2 cellular contexts compared by ENCODE assay signal in the genomic region with DNA sequence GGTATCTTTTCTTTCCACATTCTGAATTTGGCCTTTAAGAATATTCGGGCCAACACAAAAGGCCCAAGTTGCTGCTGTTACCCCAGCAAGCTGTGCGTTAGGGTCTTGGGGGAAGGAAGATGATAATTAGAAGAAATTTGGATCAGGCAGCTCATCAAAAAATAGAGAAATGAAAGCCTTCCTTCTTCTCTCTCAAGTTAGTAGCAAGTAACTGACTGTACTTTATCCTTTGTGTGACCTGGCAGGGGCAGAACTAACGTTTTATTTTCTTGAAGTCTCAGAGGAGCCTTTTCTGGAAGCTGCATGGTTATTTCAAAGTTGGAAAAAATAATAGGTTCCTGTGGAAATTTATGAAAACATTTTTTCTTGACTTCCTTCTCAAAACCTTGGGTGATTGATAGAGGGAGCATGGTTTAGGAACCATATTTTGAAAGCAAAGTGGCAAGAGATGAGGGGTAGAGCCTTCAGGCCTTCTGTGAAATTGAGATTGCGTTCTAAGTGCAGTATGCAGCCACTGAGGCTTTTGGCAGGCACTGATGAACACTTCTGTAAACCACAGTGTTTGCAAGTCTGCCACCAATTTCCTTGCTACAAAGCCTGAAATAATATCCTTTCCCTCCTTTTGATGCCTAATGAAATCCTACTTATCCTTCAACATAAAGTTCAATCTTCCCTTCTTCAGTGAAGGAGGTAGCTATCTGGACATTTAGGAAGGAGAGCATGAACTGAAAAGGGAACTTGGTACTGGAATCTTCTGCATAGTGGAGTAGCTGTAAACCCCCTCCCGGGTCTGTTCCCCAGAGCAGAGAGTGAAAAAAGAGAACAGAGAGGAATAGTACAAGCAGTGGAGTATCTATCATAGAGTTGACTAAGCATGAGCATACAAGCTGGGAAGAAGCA.
TF ChIP-seq lines count a peak whose summit lies in the region.

No MANE protein-coding gene starts in this region.

TF ChIP-seq in liver, 16 proteins besides CTCF, POLR2A, EP300 and RAD21 (continued from another document):
- TF ChIP-seq, protein P1, sequence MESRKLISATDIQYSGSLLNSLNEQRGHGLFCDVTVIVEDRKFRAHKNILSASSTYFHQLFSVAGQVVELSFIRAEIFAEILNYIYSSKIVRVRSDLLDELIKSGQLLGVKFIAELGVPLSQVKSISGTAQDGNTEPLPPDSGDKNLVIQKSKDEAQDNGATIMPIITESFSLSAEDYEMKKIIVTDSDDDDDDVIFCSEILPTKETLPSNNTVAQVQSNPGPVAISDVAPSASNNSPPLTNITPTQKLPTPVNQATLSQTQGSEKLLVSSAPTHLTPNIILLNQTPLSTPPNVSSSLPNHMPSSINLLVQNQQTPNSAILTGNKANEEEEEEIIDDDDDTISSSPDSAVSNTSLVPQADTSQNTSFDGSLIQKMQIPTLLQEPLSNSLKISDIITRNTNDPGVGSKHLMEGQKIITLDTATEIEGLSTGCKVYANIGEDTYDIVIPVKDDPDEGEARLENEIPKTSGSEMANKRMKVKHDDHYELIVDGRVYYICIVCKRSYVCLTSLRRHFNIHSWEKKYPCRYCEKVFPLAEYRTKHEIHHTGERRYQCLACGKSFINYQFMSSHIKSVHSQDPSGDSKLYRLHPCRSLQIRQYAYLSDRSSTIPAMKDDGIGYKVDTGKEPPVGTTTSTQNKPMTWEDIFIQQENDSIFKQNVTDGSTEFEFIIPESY (IDR thresholded peaks at IDR 0.05), result no peak
- no peak for TF ChIP-seq FOXA1 (IDR thresholded peaks at IDR 0.05)
- TF ChIP-seq MAX (IDR thresholded peaks at IDR 0.05), result no peak
- no peak for TF ChIP-seq NR2F2 (IDR thresholded peaks at IDR 0.05)
- no peak for TF ChIP-seq GABPA (IDR thresholded peaks at IDR 0.05 in 1 of 2, conservative IDR thresholded peaks at IDR 0.05 in 1 of 2)
- no peak for TF ChIP-seq HNF4G (IDR thresholded peaks at IDR 0.05)
- no peak for TF ChIP-seq YY1 (IDR thresholded peaks at IDR 0.05)
- TF ChIP-seq RXRA (IDR thresholded peaks at IDR 0.05), result no peak

TF ChIP-seq in HepG2, 621 proteins besides CTCF, POLR2A, EP300 and RAD21 (continued from another document):
- TF ChIP-seq, protein P2, sequence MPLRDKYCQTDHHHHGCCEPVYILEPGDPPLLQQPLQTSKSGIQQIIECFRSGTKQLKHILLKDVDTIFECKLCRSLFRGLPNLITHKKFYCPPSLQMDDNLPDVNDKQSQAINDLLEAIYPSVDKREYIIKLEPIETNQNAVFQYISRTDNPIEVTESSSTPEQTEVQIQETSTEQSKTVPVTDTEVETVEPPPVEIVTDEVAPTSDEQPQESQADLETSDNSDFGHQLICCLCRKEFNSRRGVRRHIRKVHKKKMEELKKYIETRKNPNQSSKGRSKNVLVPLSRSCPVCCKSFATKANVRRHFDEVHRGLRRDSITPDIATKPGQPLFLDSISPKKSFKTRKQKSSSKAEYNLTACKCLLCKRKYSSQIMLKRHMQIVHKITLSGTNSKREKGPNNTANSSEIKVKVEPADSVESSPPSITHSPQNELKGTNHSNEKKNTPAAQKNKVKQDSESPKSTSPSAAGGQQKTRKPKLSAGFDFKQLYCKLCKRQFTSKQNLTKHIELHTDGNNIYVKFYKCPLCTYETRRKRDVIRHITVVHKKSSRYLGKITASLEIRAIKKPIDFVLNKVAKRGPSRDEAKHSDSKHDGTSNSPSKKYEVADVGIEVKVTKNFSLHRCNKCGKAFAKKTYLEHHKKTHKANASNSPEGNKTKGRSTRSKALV (CRISPR knock-in tag; IDR thresholded peaks at IDR 0.05), result no peak
- TF ChIP-seq, protein P3, sequence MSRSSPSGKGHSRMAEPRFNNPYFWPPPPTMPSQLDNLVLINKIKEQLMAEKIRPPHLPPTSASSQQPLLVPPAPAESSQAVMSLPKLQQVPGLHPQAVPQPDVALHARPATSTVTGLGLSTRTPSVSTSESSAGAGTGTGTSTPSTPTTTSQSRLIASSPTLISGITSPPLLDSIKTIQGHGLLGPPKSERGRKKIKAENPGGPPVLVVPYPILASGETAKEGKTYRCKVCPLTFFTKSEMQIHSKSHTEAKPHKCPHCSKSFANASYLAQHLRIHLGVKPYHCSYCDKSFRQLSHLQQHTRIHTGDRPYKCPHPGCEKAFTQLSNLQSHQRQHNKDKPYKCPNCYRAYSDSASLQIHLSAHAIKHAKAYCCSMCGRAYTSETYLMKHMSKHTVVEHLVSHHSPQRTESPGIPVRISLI (CRISPR knock-in tag; IDR thresholded peaks at IDR 0.05; ENCODE audit: borderline replicate concordance), result no peak
- TF ChIP-seq ATF7-NPFF (CRISPR knock-in tag; IDR thresholded peaks at IDR 0.05; ENCODE audit: low read depth) (no peak), CCDC6 (CRISPR knock-in tag; IDR thresholded peaks at IDR 0.05) (no peak), GLI4 (CRISPR knock-in tag; IDR thresholded peaks at IDR 0.05; ENCODE audit: borderline replicate concordance) (no peak)
